Comparison of ENCODE assay signal across 1 cellular context in genomic region chr2:31886700-31887099, GRCh38.
TF ChIP-seq lines count a peak whose summit lies in the region.

No MANE protein-coding gene starts in this region.

TF ChIP-seq in WTC11, 78 proteins besides CTCF, POLR2A, EP300 and RAD21 (continued from another document):
- no peak for TF ChIP-seq ZNF263 (CRISPR knock-in tag; IDR thresholded peaks at IDR 0.05; ENCODE audit: low read depth)
- TF ChIP-seq E2F1 (CRISPR knock-in tag; IDR thresholded peaks at IDR 0.05): no peak
- no peak for TF ChIP-seq NR3C1 (CRISPR knock-in tag; conservative IDR thresholded peaks at IDR 0.05; ENCODE audit: low read depth)
- TF ChIP-seq, protein P1, sequence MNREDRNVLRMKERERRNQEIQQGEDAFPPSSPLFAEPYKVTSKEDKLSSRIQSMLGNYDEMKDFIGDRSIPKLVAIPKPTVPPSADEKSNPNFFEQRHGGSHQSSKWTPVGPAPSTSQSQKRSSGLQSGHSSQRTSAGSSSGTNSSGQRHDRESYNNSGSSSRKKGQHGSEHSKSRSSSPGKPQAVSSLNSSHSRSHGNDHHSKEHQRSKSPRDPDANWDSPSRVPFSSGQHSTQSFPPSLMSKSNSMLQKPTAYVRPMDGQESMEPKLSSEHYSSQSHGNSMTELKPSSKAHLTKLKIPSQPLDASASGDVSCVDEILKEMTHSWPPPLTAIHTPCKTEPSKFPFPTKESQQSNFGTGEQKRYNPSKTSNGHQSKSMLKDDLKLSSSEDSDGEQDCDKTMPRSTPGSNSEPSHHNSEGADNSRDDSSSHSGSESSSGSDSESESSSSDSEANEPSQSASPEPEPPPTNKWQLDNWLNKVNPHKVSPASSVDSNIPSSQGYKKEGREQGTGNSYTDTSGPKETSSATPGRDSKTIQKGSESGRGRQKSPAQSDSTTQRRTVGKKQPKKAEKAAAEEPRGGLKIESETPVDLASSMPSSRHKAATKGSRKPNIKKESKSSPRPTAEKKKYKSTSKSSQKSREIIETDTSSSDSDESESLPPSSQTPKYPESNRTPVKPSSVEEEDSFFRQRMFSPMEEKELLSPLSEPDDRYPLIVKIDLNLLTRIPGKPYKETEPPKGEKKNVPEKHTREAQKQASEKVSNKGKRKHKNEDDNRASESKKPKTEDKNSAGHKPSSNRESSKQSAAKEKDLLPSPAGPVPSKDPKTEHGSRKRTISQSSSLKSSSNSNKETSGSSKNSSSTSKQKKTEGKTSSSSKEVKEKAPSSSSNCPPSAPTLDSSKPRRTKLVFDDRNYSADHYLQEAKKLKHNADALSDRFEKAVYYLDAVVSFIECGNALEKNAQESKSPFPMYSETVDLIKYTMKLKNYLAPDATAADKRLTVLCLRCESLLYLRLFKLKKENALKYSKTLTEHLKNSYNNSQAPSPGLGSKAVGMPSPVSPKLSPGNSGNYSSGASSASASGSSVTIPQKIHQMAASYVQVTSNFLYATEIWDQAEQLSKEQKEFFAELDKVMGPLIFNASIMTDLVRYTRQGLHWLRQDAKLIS (CRISPR knock-in tag; IDR thresholded peaks at IDR 0.05; ENCODE audit: borderline replicate concordance): no peak
- no peak for TF ChIP-seq NR2C2 (CRISPR knock-in tag; IDR thresholded peaks at IDR 0.05)
- no peak for TF ChIP-seq TCF7 (CRISPR knock-in tag; IDR thresholded peaks at IDR 0.05; ENCODE audit: low read depth)
- TF ChIP-seq KAT7 (CRISPR knock-in tag; IDR thresholded peaks at IDR 0.05; ENCODE audit: borderline replicate concordance): no peak
